Comparison of ENCODE assay signal across 21 cellular contexts in genomic region chr9:36590246-36590645, GRCh38. TPM values are rescaled to one million over a fixed set of nuclear protein-coding genes. Genes with fewer than 3 reads are reported as not detected.
"Had no signal": no experiment of that assay in that cellular context is flagged by ENCODE, and none has a peak within 500 bp of the region (broad histone marks: within the 10 kb centered on the region; RNA-seq: fewer than 3 reads in every experiment).

No MANE protein-coding gene starts in this region.

- H3K27ac ChIP-seq: coronary artery, heart right ventricle, neutrophil, sigmoid colon, skin epidermis, testis, tibial nerve had no signal

- H3K4me1 Mint-ChIP-seq: endodermal cell; naive thymus-derived CD8-positive, alpha-beta T cell; stimulated activated naive B cell treated with anti-CD40 and anti-IgM and Interleukin-4, amounts not matched to agents 10 μg/mL and 1 μg/mL and 100 μg/mL, for 72 hours; stimulated activated naive CD8-positive, alpha-beta T cell treated with anti-CD3 and anti-CD28 coated beads, Interleukin-15, amount 100 ng/mL, for 72 hours had no signal

- ATAC-seq: heart right ventricle; left lobe of liver; naive thymus-derived CD8-positive, alpha-beta T cell; stimulated activated naive B cell treated with anti-CD40 and anti-IgM and Interleukin-4, amounts not matched to agents 10 μg/mL and 1 μg/mL and 100 μg/mL, for 72 hours; stimulated activated naive CD8-positive, alpha-beta T cell treated with anti-CD3 and anti-CD28 coated beads, Interleukin-15, amount 100 ng/mL, for 72 hours had no signal

- H3K9me3 ChIP-seq: heart right ventricle, neutrophil, sigmoid colon, testis, tibial nerve had no signal

- H3K4me3 Mint-ChIP-seq: endodermal cell; naive thymus-derived CD8-positive, alpha-beta T cell; stimulated activated naive B cell treated with anti-CD40 and anti-IgM and Interleukin-4, amounts not matched to agents 10 μg/mL and 1 μg/mL and 100 μg/mL, for 72 hours; stimulated activated naive CD8-positive, alpha-beta T cell treated with anti-CD3 and anti-CD28 coated beads, Interleukin-15, amount 100 ng/mL, for 72 hours had no signal

- H3K36me3 Mint-ChIP-seq: naive thymus-derived CD8-positive, alpha-beta T cell; stimulated activated naive B cell treated with anti-CD40 and anti-IgM and Interleukin-4, amounts not matched to agents 10 μg/mL and 1 μg/mL and 100 μg/mL, for 72 hours had no signal

- H3K27me3 Mint-ChIP-seq: naive thymus-derived CD8-positive, alpha-beta T cell; stimulated activated naive B cell treated with anti-CD40 and anti-IgM and Interleukin-4, amounts not matched to agents 10 μg/mL and 1 μg/mL and 100 μg/mL, for 72 hours; stimulated activated naive CD8-positive, alpha-beta T cell treated with anti-CD3 and anti-CD28 coated beads, Interleukin-15, amount 100 ng/mL, for 72 hours had no signal

- H3K36me3 ChIP-seq: sigmoid colon, tibial nerve had no signal

- H3K27ac Mint-ChIP-seq: endodermal cell; naive thymus-derived CD8-positive, alpha-beta T cell; stimulated activated naive B cell treated with anti-CD40 and anti-IgM and Interleukin-4, amounts not matched to agents 10 μg/mL and 1 μg/mL and 100 μg/mL, for 72 hours; stimulated activated naive CD8-positive, alpha-beta T cell treated with anti-CD3 and anti-CD28 coated beads, Interleukin-15, amount 100 ng/mL, for 72 hours had no signal

- H3K27me3 ChIP-seq: heart right ventricle, neutrophil, sigmoid colon, testis, tibial nerve had no signal

- H3K4me1 ChIP-seq: heart right ventricle, sigmoid colon, testis, tibial nerve had no signal

- H3K4me3 ChIP-seq: coronary artery, heart right ventricle, sigmoid colon, skin epidermis, testis, tibial nerve had no signal

- FAIRE-seq: frontal cortex, islet of Langerhans had no signal

- DNase-seq: effector CD4-positive, alpha-beta T cell; endodermal cell; heart right ventricle; hypothalamus; kidney glomerular epithelial cell; mammary epithelial cell; naive thymus-derived CD8-positive, alpha-beta T cell; posterior cingulate gyrus; sigmoid colon; stimulated activated CD4-positive, alpha-beta T cell treated with anti-CD3 and anti-CD28 coated beads, Interleukin-2, amount 100 ng/mL, for 24 hours; stimulated activated CD4-positive, alpha-beta T cell treated with anti-CD3 and anti-CD28 coated beads, Interleukin-4, amount 100 ng/mL, for 4 hours; stimulated activated naive B cell treated with anti-CD40 and anti-IgM and Interleukin-4, amounts not matched to agents 10 μg/mL and 1 μg/mL and 100 μg/mL, for 72 hours; stimulated activated naive CD8-positive, alpha-beta T cell treated with anti-CD3 and anti-CD28 coated beads, Interleukin-15, amount 100 ng/mL, for 72 hours; testis had no signal

- H3K9me3 Mint-ChIP-seq: endodermal cell; naive thymus-derived CD8-positive, alpha-beta T cell; stimulated activated naive B cell treated with anti-CD40 and anti-IgM and Interleukin-4, amounts not matched to agents 10 μg/mL and 1 μg/mL and 100 μg/mL, for 72 hours; stimulated activated naive CD8-positive, alpha-beta T cell treated with anti-CD3 and anti-CD28 coated beads, Interleukin-15, amount 100 ng/mL, for 72 hours had no signal

RNA-seq across cellular contexts. Expression of gene MELK, which starts 17.6 kb away (rescaled TPM):
- total RNA-seq: naive thymus-derived CD8-positive, alpha-beta T cell had no signal
- polyA plus RNA-seq: naive thymus-derived CD8-positive, alpha-beta T cell had no signal
